Comparison of ENCODE assay signal across 2 cellular contexts in genomic region chr11:124763156-124763947, GRCh38.
A peak's percentile ranks its signal among the peaks of the same experiment; 100 is the strongest.
TF ChIP-seq lines count a peak whose summit lies in the region.

No MANE protein-coding gene starts in this region.

TF ChIP-seq in A549, 52 proteins besides CTCF, POLR2A, EP300 and RAD21 (continued from another document):
- TF ChIP-seq PBX3 (IDR thresholded peaks at IDR 0.05) = no peak
- TF ChIP-seq MAX (IDR thresholded peaks at IDR 0.05) = peak; percentile 50; the same call in 1 of the 2 replicates
- TF ChIP-seq POLR2AphosphoS2 (conservative IDR thresholded peaks at IDR 0.05; ENCODE audit: low read length) = no peak
- TF ChIP-seq FOSL2 (IDR thresholded peaks at IDR 0.05) = no peak
- no peak for TF ChIP-seq FOSL2 (CRISPR knock-in tag; IDR thresholded peaks at IDR 0.05)

TF ChIP-seq in SK-N-SH treated with all-trans-retinoic acid at 6 μM for 48 hours, 23 proteins besides CTCF, POLR2A, EP300 and RAD21 (continued from another document):
- TF ChIP-seq TSHZ2 (CRISPR knock-in tag; IDR thresholded peaks at IDR 0.05) (no peak), ZNF8 (CRISPR knock-in tag; IDR thresholded peaks at IDR 0.05) (no peak), ISL1 (CRISPR knock-in tag; IDR thresholded peaks at IDR 0.05) (no peak), ZFP3 (CRISPR knock-in tag; IDR thresholded peaks at IDR 0.05) (no peak), ZNF70 (CRISPR knock-in tag; IDR thresholded peaks at IDR 0.05) (no peak), BACH2 (CRISPR knock-in tag; IDR thresholded peaks at IDR 0.05; ENCODE audit: borderline replicate concordance) (no peak), CREB5 (CRISPR knock-in tag; IDR thresholded peaks at IDR 0.05; ENCODE audit: low read depth) (no peak), TOX (CRISPR knock-in tag; IDR thresholded peaks at IDR 0.05; ENCODE audit: borderline replicate concordance) (no peak), CSDC2 (CRISPR knock-in tag; IDR thresholded peaks at IDR 0.05) (no peak), PPARA (CRISPR knock-in tag; IDR thresholded peaks at IDR 0.05; ENCODE audit: borderline replicate concordance) (no peak), POU6F1 (CRISPR knock-in tag; IDR thresholded peaks at IDR 0.05; ENCODE audit: borderline replicate concordance, low read depth) (no peak), GLIS3 (CRISPR knock-in tag; IDR thresholded peaks at IDR 0.05) (no peak), ZNF565 (CRISPR knock-in tag; conservative IDR thresholded peaks at IDR 0.05; ENCODE audit: low read depth) (no peak), ESRRG (CRISPR knock-in tag; IDR thresholded peaks at IDR 0.05) (no peak), OSR1 (CRISPR knock-in tag; IDR thresholded peaks at IDR 0.05) (no peak)
- TF ChIP-seq, protein P1, sequence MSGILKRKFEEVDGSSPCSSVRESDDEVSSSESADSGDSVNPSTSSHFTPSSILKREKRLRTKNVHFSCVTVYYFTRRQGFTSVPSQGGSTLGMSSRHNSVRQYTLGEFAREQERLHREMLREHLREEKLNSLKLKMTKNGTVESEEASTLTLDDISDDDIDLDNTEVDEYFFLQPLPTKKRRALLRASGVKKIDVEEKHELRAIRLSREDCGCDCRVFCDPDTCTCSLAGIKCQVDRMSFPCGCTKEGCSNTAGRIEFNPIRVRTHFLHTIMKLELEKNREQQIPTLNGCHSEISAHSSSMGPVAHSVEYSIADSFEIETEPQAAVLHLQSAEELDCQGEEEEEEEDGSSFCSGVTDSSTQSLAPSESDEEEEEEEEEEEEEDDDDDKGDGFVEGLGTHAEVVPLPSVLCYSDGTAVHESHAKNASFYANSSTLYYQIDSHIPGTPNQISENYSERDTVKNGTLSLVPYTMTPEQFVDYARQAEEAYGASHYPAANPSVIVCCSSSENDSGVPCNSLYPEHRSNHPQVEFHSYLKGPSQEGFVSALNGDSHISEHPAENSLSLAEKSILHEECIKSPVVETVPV (CRISPR knock-in tag; IDR thresholded peaks at IDR 0.05) = no peak
